Comparison of ENCODE assay signal across 20 cellular contexts in genomic region chr7:96400518-96400917, GRCh38.
"Had no signal": no experiment of that assay in that cellular context is flagged by ENCODE, and none has a peak within 500 bp of the region (broad histone marks: within the 10 kb centered on the region; RNA-seq: fewer than 3 reads in every experiment).

No MANE protein-coding gene starts in this region.

- H3K27ac ChIP-seq: brain microvascular endothelial cell, gastroesophageal sphincter, right atrium auricular region, skin epidermis, tibial artery, uterus had no signal

- ATAC-seq: gastroesophageal sphincter, natural killer cell, WTC11 had no signal

- H3K36me3 ChIP-seq: brain microvascular endothelial cell, gastroesophageal sphincter, left ventricle myocardium inferior, right atrium auricular region, tibial artery, uterus had no signal

- H3K27me3 ChIP-seq: brain microvascular endothelial cell, right atrium auricular region, tibial artery, uterus had no signal

- H3K9me3 ChIP-seq: gastroesophageal sphincter, left ventricle myocardium inferior, right atrium auricular region, tibial artery, uterus had no signal

- DNase-seq: activated CD4-positive, alpha-beta T cell treated with anti-CD3 and anti-CD28 coated beads for 48 hours; activated CD8-positive, alpha-beta memory T cell treated with anti-CD3 and anti-CD28 coated beads for 24 hours; activated naive CD4-positive, alpha-beta T cell; activated naive CD8-positive, alpha-beta T cell treated with anti-CD3 and anti-CD28 coated beads, Interleukin-2, amount 10 ng/mL, durations not matched to agents 7 days and 5 days; anterior cingulate cortex; brain microvascular endothelial cell; cerebellar nuclear complex; effector memory CD4-positive, alpha-beta T cell; left ventricle myocardium inferior; natural killer cell; nucleus accumbens; stimulated activated CD4-positive, alpha-beta T cell treated with anti-CD3 and anti-CD28 coated beads, Interleukin-4, amount 100 ng/mL, for 24 hours; stimulated activated naive CD4-positive, alpha-beta T cell; T-helper 2 cell; tibial artery had no signal

- H3K4me1 ChIP-seq: gastroesophageal sphincter, right atrium auricular region, uterus had no signal

- H3K4me3 ChIP-seq: gastroesophageal sphincter, left ventricle myocardium inferior, right atrium auricular region, skin epidermis, tibial artery, uterus had no signal
